In genomic region chr14:55721353-55721752, GRCh38 we compare ENCODE assay signal across 1 cellular context.
TF ChIP-seq lines count a peak whose summit lies in the region.

No MANE protein-coding gene starts in this region.

TF ChIP-seq in IMR-90, 13 proteins besides CTCF, POLR2A, EP300 and RAD21:
- TF ChIP-seq CEBPB (IDR thresholded peaks at IDR 0.05; ENCODE audit: low read depth, low read length) (peak; percentile 66; the same call in 1 of the 2 replicates), BHLHE40 (IDR thresholded peaks at IDR 0.05; ENCODE audit: low read depth, low read length) (no peak)
